Comparison of ENCODE assay signal across 23 cellular contexts in genomic region chr5:91090995-91091394, GRCh38.
"Had no signal": no experiment of that assay in that cellular context is flagged by ENCODE, and none has a peak within 500 bp of the region (broad histone marks: within the 10 kb centered on the region; RNA-seq: fewer than 3 reads in every experiment).

No MANE protein-coding gene starts in this region.

- H3K4me3 ChIP-seq: ascending aorta, body of pancreas had no signal

- H3K9me3 Mint-ChIP-seq: activated B cell treated with CpG ODN at 0.5 μM for 24 hours; activated CD4-positive, alpha-beta T cell treated with anti-CD3 and anti-CD28 coated beads, Interleukin-2, amount 10 ng/mL, durations not matched to agents 24 days and 14 days; activated naive CD4-positive, alpha-beta T cell treated with anti-CD3 and anti-CD28 coated beads, Interleukin-2, amount 50 U/mL, for 24 hours; activated T-cell treated with anti-CD3 and anti-CD28 coated beads, Interleukin-2, amount 50 U/mL, for 24 hours; activated T-helper 1 cell treated with anti-CD3 and anti-CD28 coated beads, Interleukin-12 subunit alpha, Interleukin-12 subunit beta, Interleukin-2, Interleukin-4 antibody, amounts not matched to agents 30 ng/mL and 10 ng/mL and 1 ng/mL, durations not matched to agents 14 hours and 24 hours and 36 hours; T-helper 1 cell treated with Interleukin-12 subunit alpha and Interleukin-12 subunit beta and Interleukin-4 antibody, amounts not matched to agents 30 μg/mL and 1 μg/mL, for 36 hours had no signal

- H3K36me3 Mint-ChIP-seq: activated CD8-positive, alpha-beta memory T cell treated with anti-CD3 and anti-CD28 coated beads, Interleukin-2, amount 10 ng/mL, durations not matched to agents 7 days and 5 days; activated naive CD4-positive, alpha-beta T cell treated with anti-CD3 and anti-CD28 coated beads, Interleukin-2, amount 50 U/mL, for 24 hours had no signal

- H3K27me3 Mint-ChIP-seq: activated B cell treated with CpG ODN at 0.5 μM for 24 hours had no signal

- H3K36me3 ChIP-seq: ascending aorta had no signal

- H3K4me3 Mint-ChIP-seq: activated B cell treated with CpG ODN at 0.5 μM for 24 hours; activated CD4-positive, alpha-beta T cell treated with anti-CD3 and anti-CD28 coated beads, Interleukin-2, amount 10 ng/mL, durations not matched to agents 24 days and 14 days; activated CD8-positive, alpha-beta memory T cell treated with anti-CD3 and anti-CD28 coated beads, Interleukin-2, amount 10 ng/mL, durations not matched to agents 7 days and 5 days; activated naive CD4-positive, alpha-beta T cell treated with anti-CD3 and anti-CD28 coated beads, Interleukin-2, amount 50 U/mL, for 24 hours; activated T-cell treated with anti-CD3 and anti-CD28 coated beads, Interleukin-2, amount 50 U/mL, for 24 hours; activated T-helper 1 cell treated with anti-CD3 and anti-CD28 coated beads, Interleukin-12 subunit alpha, Interleukin-12 subunit beta, Interleukin-2, Interleukin-4 antibody, amounts not matched to agents 30 ng/mL and 10 ng/mL and 1 ng/mL, durations not matched to agents 14 hours and 24 hours and 36 hours; T-helper 1 cell treated with Interleukin-12 subunit alpha and Interleukin-12 subunit beta and Interleukin-4 antibody, amounts not matched to agents 30 μg/mL and 1 μg/mL, for 36 hours had no signal

- H3K4me1 Mint-ChIP-seq: activated B cell treated with CpG ODN at 0.5 μM for 24 hours; activated CD4-positive, alpha-beta T cell treated with anti-CD3 and anti-CD28 coated beads, Interleukin-2, amount 10 ng/mL, durations not matched to agents 24 days and 14 days; activated CD8-positive, alpha-beta memory T cell treated with anti-CD3 and anti-CD28 coated beads, Interleukin-2, amount 10 ng/mL, durations not matched to agents 7 days and 5 days; activated naive CD4-positive, alpha-beta T cell treated with anti-CD3 and anti-CD28 coated beads, Interleukin-2, amount 50 U/mL, for 24 hours had no signal

- H3K4me1 ChIP-seq: ascending aorta had no signal

- H3K9me3 ChIP-seq: ascending aorta, body of pancreas had no signal

- H3K27me3 ChIP-seq: ascending aorta, body of pancreas had no signal

- H3K27ac ChIP-seq: ascending aorta, body of pancreas had no signal

- H3K27ac Mint-ChIP-seq: activated B cell treated with CpG ODN at 0.5 μM for 24 hours; activated CD4-positive, alpha-beta T cell treated with anti-CD3 and anti-CD28 coated beads, Interleukin-2, amount 10 ng/mL, durations not matched to agents 24 days and 14 days; activated CD8-positive, alpha-beta memory T cell treated with anti-CD3 and anti-CD28 coated beads, Interleukin-2, amount 10 ng/mL, durations not matched to agents 7 days and 5 days; activated naive CD4-positive, alpha-beta T cell treated with anti-CD3 and anti-CD28 coated beads, Interleukin-2, amount 50 U/mL, for 24 hours; activated T-cell treated with anti-CD3 and anti-CD28 coated beads, Interleukin-2, amount 50 U/mL, for 24 hours; activated T-helper 1 cell treated with anti-CD3 and anti-CD28 coated beads, Interleukin-12 subunit alpha, Interleukin-12 subunit beta, Interleukin-2, Interleukin-4 antibody, amounts not matched to agents 30 ng/mL and 10 ng/mL and 1 ng/mL, durations not matched to agents 14 hours and 24 hours and 36 hours; T-helper 1 cell treated with Interleukin-12 subunit alpha and Interleukin-12 subunit beta and Interleukin-4 antibody, amounts not matched to agents 30 μg/mL and 1 μg/mL, for 36 hours had no signal

- DNase-seq: activated B cell treated with CpG ODN at 0.5 μM for 24 hours; activated CD4-positive, alpha-beta T cell treated with anti-CD3 and anti-CD28 coated beads for 1 hour; activated CD4-positive, alpha-beta T cell treated with anti-CD3 and anti-CD28 coated beads, Interleukin-2, amount 10 ng/mL, durations not matched to agents 24 days and 14 days; activated CD4-positive, alpha-beta T cell treated with anti-CD3 and anti-CD28 coated beads, Interleukin-2, amount 50 U/mL, for 48 hours; activated CD8-positive, alpha-beta memory T cell treated with anti-CD3 and anti-CD28 coated beads, Interleukin-2, amount 10 ng/mL, durations not matched to agents 7 days and 5 days; activated effector memory CD4-positive, alpha-beta T cell treated with Interleukin-2 at 50 U/mL for 16 hours; activated naive CD4-positive, alpha-beta T cell; activated T-cell treated with anti-CD3 and anti-CD28 coated beads, Interleukin-2, amount 50 U/mL, for 24 hours; amniotic stem cell; body of pancreas; central memory CD4-positive, alpha-beta T cell; NCI-H1105 treated with DMSO at 0.1 percent for 48 hours; NCI-H1436 treated with DMSO at 0.1 percent for 48 hours; NCI-H187; NCI-H2081 treated with DMSO at 0.1 percent for 48 hours; NCI-H2171 treated with DMSO at 0.1 percent for 48 hours; NCI-H510A treated with DMSO at 0.1 percent for 48 hours; NCI-H69; SHP77 treated with DMSO at 0.1 percent for 48 hours had no signal

- ATAC-seq: activated CD8-positive, alpha-beta memory T cell treated with anti-CD3 and anti-CD28 coated beads, Interleukin-2, amount 10 ng/mL, durations not matched to agents 7 days and 5 days; body of pancreas had no signal
